Comparison of ENCODE assay signal across 10 cellular contexts in the genomic region with DNA sequence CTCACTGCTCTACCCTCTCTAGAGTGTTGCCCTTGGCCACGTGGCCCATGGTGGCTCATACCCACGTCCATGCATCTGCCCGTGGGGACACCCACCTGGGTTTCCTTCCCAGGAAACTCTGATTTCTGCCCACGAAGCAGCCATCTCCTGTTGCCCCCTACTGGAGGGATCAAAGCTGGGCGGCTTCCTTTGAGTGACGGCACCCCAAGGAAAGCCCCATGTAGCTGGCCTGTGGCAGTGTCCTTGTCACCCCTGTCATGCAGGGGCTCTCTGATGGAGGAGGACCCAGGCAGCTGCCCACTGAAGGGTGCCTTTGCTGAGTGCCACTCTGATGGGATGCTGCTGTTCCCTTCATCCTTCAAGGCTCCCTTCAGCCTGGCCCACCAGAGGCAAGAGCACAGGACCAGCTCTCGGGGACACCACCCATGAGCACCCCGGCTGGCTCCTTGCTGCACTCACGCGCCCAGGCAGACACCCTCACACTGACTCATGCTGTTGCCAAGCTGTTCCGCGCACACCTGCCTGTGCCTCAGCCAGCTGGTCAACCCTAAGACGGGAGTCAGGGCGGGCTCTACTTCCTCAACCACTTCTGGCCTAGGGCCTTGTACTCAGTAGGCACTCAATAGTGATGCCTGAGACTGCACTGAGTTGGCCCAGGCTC.
DNase-seq lines count a peak whose midpoint lies in the region; ATAC-seq and TF ChIP-seq lines count a peak whose summit lies in the region.
"Had no signal": no experiment of that assay in that cellular context is flagged by ENCODE, and none has a peak within 500 bp of the region (broad histone marks: within the 10 kb centered on the region; RNA-seq: fewer than 3 reads in every experiment).

No MANE protein-coding gene starts in this region.

- H3K4me1 Mint-ChIP-seq in natural killer cell treated with Interleukin-12 subunit alpha and Interleukin-12 subunit beta and Interleukin-15 and Interleukin-18, amount 100 ng/mL, for 72 hours (ENCODE audit: low read depth in 2 of 2): no peaks in the 10 kb centered on the region
- H3K4me1 Mint-ChIP-seq in natural killer cell (no peaks in the 10 kb centered on the region), glutamatergic neuron (ENCODE audit: low read depth, unreplicated experiment) (peaks cover 9% of the 10 kb centered on the region), immature natural killer cell (no peaks in the 10 kb centered on the region)

- H3K36me3 Mint-ChIP-seq in natural killer cell treated with Interleukin-12 subunit alpha and Interleukin-12 subunit beta and Interleukin-15 and Interleukin-18, amount 100 ng/mL, for 72 hours: no peaks in the 10 kb centered on the region
- H3K36me3 Mint-ChIP-seq in natural killer cell (no peaks in the 10 kb centered on the region), glutamatergic neuron (ENCODE audit: unreplicated experiment) (peaks cover 8% of the 10 kb centered on the region), immature natural killer cell (peaks cover 0 to 6% (median 0%) of the 10 kb centered on the region in 3 donors)

- no peak for ATAC-seq in natural killer cell treated with Interleukin-12 subunit alpha and Interleukin-12 subunit beta and Interleukin-15 and Interleukin-18, amount 100 ng/mL, for 72 hours
- ATAC-seq in natural killer cell (no peak), SK-N-SH treated with all-trans-retinoic acid at 6 μM for 48 hours (peak; percentile 29; the same call in 2 of the 3 replicates), HG03342 (IDR thresholded peaks at IDR 0.05; ENCODE audit: unreplicated experiment) (no peak), GM18907 (IDR thresholded peaks at IDR 0.05; ENCODE audit: unreplicated experiment) (no peak)
- ATAC-seq: T-helper 17 cell had no signal

- intact Hi-C loops in natural killer cell (cut with micrococcal nuclease): no loop called here

- TF ChIP-seq CTCF in natural killer cell (IDR thresholded peaks at IDR 0.05) (no peak), glutamatergic neuron (IDR thresholded peaks at IDR 0.05; ENCODE audit: partially characterized antibody, unreplicated experiment) (peak; percentile 45)

- H3K9me3 Mint-ChIP-seq in natural killer cell treated with Interleukin-12 subunit alpha and Interleukin-12 subunit beta and Interleukin-15 and Interleukin-18, amount 100 ng/mL, for 72 hours: no peaks in the 10 kb centered on the region
- H3K9me3 Mint-ChIP-seq in natural killer cell (peaks cover 2% of the 10 kb centered on the region in 2 donors), glutamatergic neuron (ENCODE audit: unreplicated experiment) (peaks cover 8% of the 10 kb centered on the region), immature natural killer cell (peaks cover 0 to 2% (median 0%) of the 10 kb centered on the region in 6 donors)

- peak; percentile 41 for DNase-seq in natural killer cell treated with Interleukin-12 subunit alpha and Interleukin-12 subunit beta and Interleukin-15 and Interleukin-18, amount 100 ng/mL, for 72 hours (ENCODE audit: low spot score)
- DNase-seq in natural killer cell (no peak), glutamatergic neuron (peak; percentile 17), A172 (ENCODE audit: low spot score) (no peak), immature natural killer cell (no peak)
- DNase-seq: NCI-H2227 treated with DMSO at 0.1 percent for 48 hours, T-helper 17 cell had no signal

- H3K4me3 Mint-ChIP-seq in natural killer cell treated with Interleukin-12 subunit alpha and Interleukin-12 subunit beta and Interleukin-15 and Interleukin-18, amount 100 ng/mL, for 72 hours: no peak overlapping the region
- H3K4me3 Mint-ChIP-seq in natural killer cell (no peak overlapping the region), glutamatergic neuron (ENCODE audit: unreplicated experiment) (no peak overlapping the region), immature natural killer cell (no peak overlapping the region)
- H3K4me3 Mint-ChIP-seq: T-helper 17 cell had no signal

- no peaks in the 10 kb centered on the region for H3K27me3 Mint-ChIP-seq in natural killer cell treated with Interleukin-12 subunit alpha and Interleukin-12 subunit beta and Interleukin-15 and Interleukin-18, amount 100 ng/mL, for 72 hours
- H3K27me3 Mint-ChIP-seq in natural killer cell (ENCODE audit: low read depth in 2 of 2) (no peaks in the 10 kb centered on the region), glutamatergic neuron (ENCODE audit: unreplicated experiment) (peaks cover 4% of the 10 kb centered on the region), immature natural killer cell (ENCODE audit: low read depth in 3 of 3) (peaks cover 0 to 7% (median 1%) of the 10 kb centered on the region in 3 donors)

- H3K27ac Mint-ChIP-seq in natural killer cell treated with Interleukin-12 subunit alpha and Interleukin-12 subunit beta and Interleukin-15 and Interleukin-18, amount 100 ng/mL, for 72 hours: no peak overlapping the region
- no peak overlapping the region for H3K27ac Mint-ChIP-seq in natural killer cell
- no peak overlapping the region for H3K27ac Mint-ChIP-seq in glutamatergic neuron (ENCODE audit: unreplicated experiment)
- H3K27ac Mint-ChIP-seq in immature natural killer cell: no peak overlapping the region
- H3K27ac Mint-ChIP-seq: T-helper 17 cell had no signal

TF ChIP-seq in SK-N-SH treated with all-trans-retinoic acid at 6 μM for 48 hours, 23 proteins besides CTCF, POLR2A, EP300 and RAD21:
- no peak for TF ChIP-seq ARNTL (CRISPR knock-in tag; IDR thresholded peaks at IDR 0.05; ENCODE audit: borderline replicate concordance, low read depth)
- TF ChIP-seq ZNF70 (CRISPR knock-in tag; IDR thresholded peaks at IDR 0.05): no peak
- TF ChIP-seq CSDC2 (CRISPR knock-in tag; IDR thresholded peaks at IDR 0.05): no peak
- no peak for TF ChIP-seq ZNF8 (CRISPR knock-in tag; IDR thresholded peaks at IDR 0.05)
- no peak for TF ChIP-seq POU6F1 (CRISPR knock-in tag; IDR thresholded peaks at IDR 0.05; ENCODE audit: borderline replicate concordance, low read depth)
- no peak for TF ChIP-seq PPARA (CRISPR knock-in tag; IDR thresholded peaks at IDR 0.05; ENCODE audit: borderline replicate concordance)
- TF ChIP-seq SNAI2 (CRISPR knock-in tag; IDR thresholded peaks at IDR 0.05): no peak
- no peak for TF ChIP-seq ISL1 (CRISPR knock-in tag; IDR thresholded peaks at IDR 0.05)
- TF ChIP-seq TOX (CRISPR knock-in tag; IDR thresholded peaks at IDR 0.05; ENCODE audit: borderline replicate concordance): no peak
- no peak for TF ChIP-seq ZFP30 (CRISPR knock-in tag; IDR thresholded peaks at IDR 0.05)
- TF ChIP-seq ZFP3 (CRISPR knock-in tag; IDR thresholded peaks at IDR 0.05): no peak
- no peak for TF ChIP-seq CREB5 (CRISPR knock-in tag; IDR thresholded peaks at IDR 0.05; ENCODE audit: low read depth)
- TF ChIP-seq RARB (CRISPR knock-in tag; IDR thresholded peaks at IDR 0.05): no peak
- TF ChIP-seq OSR1 (CRISPR knock-in tag; IDR thresholded peaks at IDR 0.05): no peak
- TF ChIP-seq, protein P1, sequence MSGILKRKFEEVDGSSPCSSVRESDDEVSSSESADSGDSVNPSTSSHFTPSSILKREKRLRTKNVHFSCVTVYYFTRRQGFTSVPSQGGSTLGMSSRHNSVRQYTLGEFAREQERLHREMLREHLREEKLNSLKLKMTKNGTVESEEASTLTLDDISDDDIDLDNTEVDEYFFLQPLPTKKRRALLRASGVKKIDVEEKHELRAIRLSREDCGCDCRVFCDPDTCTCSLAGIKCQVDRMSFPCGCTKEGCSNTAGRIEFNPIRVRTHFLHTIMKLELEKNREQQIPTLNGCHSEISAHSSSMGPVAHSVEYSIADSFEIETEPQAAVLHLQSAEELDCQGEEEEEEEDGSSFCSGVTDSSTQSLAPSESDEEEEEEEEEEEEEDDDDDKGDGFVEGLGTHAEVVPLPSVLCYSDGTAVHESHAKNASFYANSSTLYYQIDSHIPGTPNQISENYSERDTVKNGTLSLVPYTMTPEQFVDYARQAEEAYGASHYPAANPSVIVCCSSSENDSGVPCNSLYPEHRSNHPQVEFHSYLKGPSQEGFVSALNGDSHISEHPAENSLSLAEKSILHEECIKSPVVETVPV (CRISPR knock-in tag; IDR thresholded peaks at IDR 0.05): no peak
- no peak for TF ChIP-seq BACH2 (CRISPR knock-in tag; IDR thresholded peaks at IDR 0.05; ENCODE audit: borderline replicate concordance)
- TF ChIP-seq ESRRG (CRISPR knock-in tag; IDR thresholded peaks at IDR 0.05): no peak
- no peak for TF ChIP-seq TCF4 (CRISPR knock-in tag; IDR thresholded peaks at IDR 0.05; ENCODE audit: borderline replicate concordance)
- no peak for TF ChIP-seq ZNF565 (CRISPR knock-in tag; conservative IDR thresholded peaks at IDR 0.05; ENCODE audit: low read depth)
- no peak for TF ChIP-seq GLIS3 (CRISPR knock-in tag; IDR thresholded peaks at IDR 0.05)

Comparison
In these comparisons a context has a peak if more than half of its experiments do, and no peak if none do; other contexts are left out.
1. DNase-seq: peak in natural killer cell treated with Interleukin-12 subunit alpha and Interleukin-12 subunit beta and Interleukin-15 and Interleukin-18, amount 100 ng/mL, for 72 hours (single experiment) and glutamatergic neuron (single experiment); none in natural killer cell (single experiment), A172 (single experiment) and immature natural killer cell (0 of 3).